12 cellular contexts compared by ENCODE assay signal in the genomic region with DNA sequence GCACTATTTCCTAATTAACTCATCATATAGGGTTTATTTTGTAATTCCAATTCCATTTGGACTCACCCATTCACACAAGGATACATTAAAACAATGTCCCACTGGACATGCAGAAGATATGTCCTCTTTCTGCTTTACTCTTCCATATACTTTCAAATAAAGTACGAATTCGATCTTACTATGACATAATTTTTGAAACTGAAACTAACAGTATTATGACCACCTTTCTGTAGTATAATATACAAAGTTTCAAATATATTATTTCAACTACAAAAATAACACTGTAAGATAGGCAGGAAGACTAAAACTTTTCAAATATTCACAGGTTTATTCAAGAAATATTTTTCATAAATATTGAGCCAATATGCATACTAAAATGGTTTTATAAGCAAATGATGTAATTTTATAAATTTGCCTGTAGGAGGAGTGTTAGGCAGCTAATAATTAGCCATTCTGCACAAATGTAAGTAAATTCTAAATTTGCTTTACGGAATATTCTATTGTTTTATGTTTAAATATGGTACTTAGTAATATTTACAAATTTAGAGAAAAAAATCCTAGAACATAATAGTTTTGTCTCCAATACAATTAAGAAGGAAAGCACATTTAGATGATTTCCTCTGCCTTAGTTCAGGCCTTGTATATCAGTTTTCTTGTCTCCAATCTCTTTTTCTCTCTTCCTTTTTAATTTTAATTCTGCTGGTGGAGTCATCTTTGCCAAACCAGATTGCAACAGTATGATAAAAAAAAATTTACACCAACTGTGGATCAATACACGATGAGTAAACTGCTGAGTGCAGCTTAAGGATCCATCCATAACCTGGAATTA.
DNase-seq lines count a peak whose midpoint lies in the region; ATAC-seq, FAIRE-seq and TF ChIP-seq lines count a peak whose summit lies in the region.
"Had no signal": no experiment of that assay in that cellular context is flagged by ENCODE, and none has a peak within 500 bp of the region (broad histone marks: within the 10 kb centered on the region; RNA-seq: fewer than 3 reads in every experiment).

No MANE protein-coding gene starts in this region.

- H3K9me3 Mint-ChIP-seq in HFFc6 = no peaks in the 10 kb centered on the region
- H3K9me3 Mint-ChIP-seq in activated CD4-positive, alpha-beta memory T cell treated with anti-CD3 and anti-CD28 coated beads, Interleukin-2, amount 10 ng/mL, durations not matched to agents 7 days and 5 days = no peaks in the 10 kb centered on the region
- H3K9me3 Mint-ChIP-seq: activated B cell treated with CpG ODN at 0.5 μM for 24 hours; activated naive CD4-positive, alpha-beta T cell treated with anti-CD3 and anti-CD28 coated beads, Interleukin-2, amount 50 U/mL, for 24 hours; nephron progenitor cell had no signal

- POLR2A ChIA-PET in HepG2 (lab: Yijun Ruan, JAX) = no interaction called here
- POLR2A ChIA-PET in activated CD4-positive, alpha-beta memory T cell treated with anti-CD3 and anti-CD28 coated beads, Interleukin-2, amount 10 ng/mL, durations not matched to agents 7 days and 5 days (lab: Charles Lee) = no interaction called here

- in situ Hi-C loops in HepG2 (cut with HindIII; ENCODE audit: extremely low pct_ligation_motif_present, low pct_unique_long_range_greater_than_20kb) = no loop called here

- no peaks in the 10 kb centered on the region for H3K36me3 ChIP-seq in HepG2 (replicated peaks in 1 of 2; ENCODE audit: control insufficient read depth in 1 of 2, insufficient read depth in 2 of 2, low read length in 2 of 2)

- H2AFZ ChIP-seq in HepG2 (ENCODE audit: low read length) = no peak overlapping the region

- peak; percentile 42 for TF ChIP-seq CTCF in D721Med (IDR thresholded peaks at IDR 0.05; ENCODE audit: insufficient read depth, missing control alignments)
- peak; percentile 73 for TF ChIP-seq CTCF in HFFc6 (IDR thresholded peaks at IDR 0.05)
- peak; percentile 66 for TF ChIP-seq CTCF in VCaP (conservative IDR thresholded peaks at IDR 0.05)
- TF ChIP-seq CTCF in HepG2 (CRISPR knock-in tag; IDR thresholded peaks at IDR 0.05) = no peak

- no peaks in the 10 kb centered on the region for H3K79me2 ChIP-seq in HepG2 (ENCODE audit: insufficient read depth, low read length)

- intact Hi-C loops in HepG2 (cut with micrococcal nuclease; ENCODE audit: unreplicated experiment) = no loop called here

- TF ChIP-seq EP300 in HepG2 (IDR thresholded peaks at IDR 0.05; ENCODE audit: low read depth in 2 of 2, low read length in 2 of 2) = no peak
- TF ChIP-seq EP300 in HepG2 (CRISPR knock-in tag; IDR thresholded peaks at IDR 0.05; ENCODE audit: borderline replicate concordance) = no peak

- DNase-seq in D721Med (ENCODE audit: insufficient read length, low spot score) (no peak), HFFc6 (no peak), HepG2 (ENCODE audit: low spot score) (no peak), NCI-H1417 treated with DMSO at 0.1 percent for 48 hours (lab: John Stamatoyannopoulos, UW) (no peak), NCI-H1930 (lab: John Stamatoyannopoulos, UW) (no peak)
- no peak for DNase-seq in activated CD4-positive, alpha-beta memory T cell treated with anti-CD3 and anti-CD28 coated beads, Interleukin-2, amount 10 ng/mL, durations not matched to agents 7 days and 5 days
- DNase-seq: activated B cell treated with CpG ODN at 0.5 μM for 24 hours, nephron progenitor cell had no signal

- CTCF ChIA-PET in HepG2 (lab: Yijun Ruan, JAX; ENCODE audit: low intra/inter-chr PET ratio, low total read pairs) = no interaction called here
- CTCF ChIA-PET in activated CD4-positive, alpha-beta memory T cell treated with anti-CD3 and anti-CD28 coated beads, Interleukin-2, amount 10 ng/mL, durations not matched to agents 7 days and 5 days (lab: Charles Lee) = interaction anchor here (0.6 to 4.1 kb wide), 3 partner anchors 26 to 241 kb away, joined by 3 to 43 read pairs (median 3); no protein-coding TSS in a partner anchor

- H3K27ac ChIP-seq in VCaP (no peak overlapping the region), HepG2 (ENCODE audit: extremely low read length, insufficient read depth, low read length) (no peak overlapping the region)

- H3K4me3 ChIP-seq in HepG2 (replicated peaks in 1 of 3; ENCODE audit: insufficient read depth in 1 of 3, low read depth in 2 of 3, low read length in 3 of 3) = no peak overlapping the region

- TF ChIP-seq POLR2A in HepG2 (IDR thresholded peaks at IDR 0.05; ENCODE audit: insufficient read depth in 1 of 2, low read depth in 2 of 2, low read length in 2 of 2) = no peak

- ATAC-seq in HepG2 (no peak), GM18517 (IDR thresholded peaks at IDR 0.05; ENCODE audit: unreplicated experiment) (no peak)

- no TSS peak for BruUV-seq in HepG2 (replicated peaks; lab: Mats Ljungman, UMichigan)

- 5% methylated on average over 4 of the region's 4 CpGs for WGBS in HepG2 (ENCODE audit: low lambda C conversion rate)

- TF ChIP-seq RAD21 in HepG2 (CRISPR knock-in tag; IDR thresholded peaks at IDR 0.05) = no peak

- H3K27me3 Mint-ChIP-seq in HFFc6 (ENCODE audit: insufficient read depth) = peaks cover 8% of the 10 kb centered on the region; the same call in 1 of the 2 replicates
- peaks cover 13% of the 10 kb centered on the region for H3K27me3 Mint-ChIP-seq in activated CD4-positive, alpha-beta memory T cell treated with anti-CD3 and anti-CD28 coated beads, Interleukin-2, amount 10 ng/mL, durations not matched to agents 7 days and 5 days

- no peak overlapping the region for H3K4me2 ChIP-seq in HepG2 (ENCODE audit: low read depth, low read length)

- FAIRE-seq in D721Med (lab: Jason Lieb, UNC) = no peak
- no peak for FAIRE-seq in HepG2 (lab: Jason Lieb, UNC)
- FAIRE-seq: H1 had no signal

- H3K27ac Mint-ChIP-seq in HFFc6 = no peak overlapping the region
- H3K27ac Mint-ChIP-seq in activated CD4-positive, alpha-beta memory T cell treated with anti-CD3 and anti-CD28 coated beads, Interleukin-2, amount 10 ng/mL, durations not matched to agents 7 days and 5 days = no peak overlapping the region
- H3K27ac Mint-ChIP-seq: activated B cell treated with CpG ODN at 0.5 μM for 24 hours; activated naive CD4-positive, alpha-beta T cell treated with anti-CD3 and anti-CD28 coated beads, Interleukin-2, amount 50 U/mL, for 24 hours; nephron progenitor cell had no signal

- no peaks in the 10 kb centered on the region for H3K36me3 Mint-ChIP-seq in HFFc6 (ENCODE audit: low read depth)
- H3K36me3 Mint-ChIP-seq in activated CD4-positive, alpha-beta memory T cell treated with anti-CD3 and anti-CD28 coated beads, Interleukin-2, amount 10 ng/mL, durations not matched to agents 7 days and 5 days (ENCODE audit: low read depth) = no peaks in the 10 kb centered on the region
- H3K36me3 Mint-ChIP-seq: activated naive CD4-positive, alpha-beta T cell treated with anti-CD3 and anti-CD28 coated beads, Interleukin-2, amount 50 U/mL, for 24 hours had no signal

- H3K27me3 ChIP-seq in HepG2 (ENCODE audit: control insufficient read depth in 1 of 2, insufficient read depth in 2 of 2, low read length in 2 of 2) = no peaks in the 10 kb centered on the region

- H3K4me1 Mint-ChIP-seq in HFFc6 (ENCODE audit: low read depth) = no peaks in the 10 kb centered on the region
- H3K4me1 Mint-ChIP-seq in activated CD4-positive, alpha-beta memory T cell treated with anti-CD3 and anti-CD28 coated beads, Interleukin-2, amount 10 ng/mL, durations not matched to agents 7 days and 5 days = no peaks in the 10 kb centered on the region
- H3K4me1 Mint-ChIP-seq: activated B cell treated with CpG ODN at 0.5 μM for 24 hours had no signal

- no peak overlapping the region for H3K4me3 Mint-ChIP-seq in HFFc6
- H3K4me3 Mint-ChIP-seq in activated CD4-positive, alpha-beta memory T cell treated with anti-CD3 and anti-CD28 coated beads, Interleukin-2, amount 10 ng/mL, durations not matched to agents 7 days and 5 days = no peak overlapping the region
- H3K4me3 Mint-ChIP-seq: activated B cell treated with CpG ODN at 0.5 μM for 24 hours; activated naive CD4-positive, alpha-beta T cell treated with anti-CD3 and anti-CD28 coated beads, Interleukin-2, amount 50 U/mL, for 24 hours; nephron progenitor cell had no signal

- H3K9ac ChIP-seq in HepG2 (ENCODE audit: insufficient read depth, low read depth, low read length) = no peak overlapping the region

- H3K9me3 ChIP-seq in HepG2 (ENCODE audit: low read length) = no peaks in the 10 kb centered on the region

- no peaks in the 10 kb centered on the region for H3K4me1 ChIP-seq in HepG2 (ENCODE audit: insufficient read depth, low read length)

- H4K20me1 ChIP-seq in HepG2 (ENCODE audit: insufficient read depth, low read length) = no peaks in the 10 kb centered on the region

TF ChIP-seq in HepG2, 621 proteins besides CTCF, POLR2A, EP300 and RAD21:
- no peak for TF ChIP-seq ZNF7 (CRISPR knock-in tag; IDR thresholded peaks at IDR 0.05)
- TF ChIP-seq ATF7 (IDR thresholded peaks at IDR 0.05) = 0 out of 2 replicates have a peak, but pooled peaks have one; percentile 2
- TF ChIP-seq ATF7 (CRISPR knock-in tag; IDR thresholded peaks at IDR 0.05) = no peak
